ENCODE assay signal across 12 cellular contexts in genomic region chr5:140262221-140262620, GRCh38. TPM values are rescaled to one million over a fixed set of nuclear protein-coding genes. Genes with fewer than 3 reads are reported as not detected.
DNase-seq lines count a peak whose midpoint lies in the region; ATAC-seq, FAIRE-seq and TF ChIP-seq lines count a peak whose summit lies in the region.
"Had no signal": no experiment of that assay in that cellular context is flagged by ENCODE, and none has a peak within 500 bp of the region (broad histone marks: within the 10 kb centered on the region; RNA-seq: fewer than 3 reads in every experiment).

No MANE protein-coding gene starts in this region.

- H3K9ac ChIP-seq in endothelial cell of umbilical vein (replicated peaks; ENCODE audit: extremely low read depth, insufficient read depth, low read length): no peak overlapping the region

- H2AFZ ChIP-seq in endothelial cell of umbilical vein (ENCODE audit: low read depth, low read length) (no peak overlapping the region), osteoblast (ENCODE audit: low read length) (no peak overlapping the region)

- CTCF ChIA-PET in endothelial cell of umbilical vein (lab: Charles Lee): interaction anchor here (0.6 to 6.1 kb wide), 18 partner anchors 10 to 475 kb away, joined by 3 to 64 read pairs (median 7); partner anchors contain the start of gene HBEGF

- H3K4me3 Mint-ChIP-seq in CD14-positive monocyte: no peak overlapping the region
- H3K4me3 Mint-ChIP-seq: activated T-cell treated with anti-CD3 and anti-CD28 coated beads, Interleukin-2, amount 50 U/mL, for 4 hours; natural killer cell had no signal

- TF ChIP-seq CTCF in CD14-positive monocyte (IDR thresholded peaks at IDR 0.05) (no peak), endothelial cell of umbilical vein (IDR thresholded peaks at IDR 0.05; ENCODE audit: extremely low read depth in 1 of 2, insufficient read depth in 1 of 2, low read depth in 1 of 2, low read length in 2 of 2) (no peak), osteoblast (IDR thresholded peaks at IDR 0.05; ENCODE audit: extremely low read depth, low read depth, low read length) (no peak)

- H3K4me1 ChIP-seq in endothelial cell of umbilical vein (ENCODE audit: control insufficient read depth, extremely low read depth, insufficient read depth, low read length): peaks cover 36% of the 10 kb centered on the region
- H3K4me1 ChIP-seq in osteoblast (ENCODE audit: insufficient read depth, low read length): peaks cover 29% of the 10 kb centered on the region

- H3K4me2 ChIP-seq in endothelial cell of umbilical vein (ENCODE audit: insufficient read depth, low read length): peak overlapping the region; percentile 80
- no peak overlapping the region for H3K4me2 ChIP-seq in osteoblast (ENCODE audit: insufficient read depth, low read length)

- in situ Hi-C loops in ACHN (cut with HindIII; ENCODE audit: low pct_ligation_motif_present, low pct_unique_long_range_greater_than_20kb, low sequenced_read_pairs): no loop called here

- TF ChIP-seq POLR2A in endothelial cell of umbilical vein (IDR thresholded peaks at IDR 0.05; ENCODE audit: low read depth, low read length): no peak

- H3K9me1 ChIP-seq in endothelial cell of umbilical vein (replicated peaks; ENCODE audit: control insufficient read depth, extremely low read depth, insufficient read depth, low read length): no peaks in the 10 kb centered on the region

- intact Hi-C loops in CD14-positive monocyte (cut with micrococcal nuclease): loop anchor here (2.0 to 5.0 kb wide), 2 partner anchors 17 to 60 kb away; no protein-coding TSS in a partner anchor
- intact Hi-C loops in endothelial cell of umbilical vein (cut with micrococcal nuclease): no loop called here

- no peak for ATAC-seq in GM18861 (IDR thresholded peaks at IDR 0.05; ENCODE audit: unreplicated experiment)

- peak overlapping the region; percentile 88 to 96 (median 93) for H3K27ac Mint-ChIP-seq in CD14-positive monocyte

- H3K4me3 ChIP-seq in endothelial cell of umbilical vein (replicated peaks in 1 of 3; ENCODE audit: insufficient read depth in 1 of 3, low read depth in 1 of 3, low read length in 3 of 3) (no peak overlapping the region), osteoblast (ENCODE audit: insufficient read depth, low read length) (no peak overlapping the region)

- H3K36me3 ChIP-seq in endothelial cell of umbilical vein (ENCODE audit: control insufficient read depth in 2 of 2, extremely low read depth in 1 of 2, insufficient read depth in 2 of 2, low read length in 2 of 2) (peaks cover 0 to 8% of the 10 kb centered on the region in 2 experiments), osteoblast (ENCODE audit: insufficient read depth, low read length) (no peaks in the 10 kb centered on the region)

- dilution Hi-C loops in endothelial cell of umbilical vein (cut with MboI; ENCODE audit: extremely low pct_ligation_motif_present, low sequenced_read_pairs): no loop called here

- H3K27me3 ChIP-seq in endothelial cell of umbilical vein (ENCODE audit: control insufficient read depth in 2 of 2, insufficient read depth in 2 of 2, low read length in 2 of 2) (no peaks in the 10 kb centered on the region), osteoblast (ENCODE audit: insufficient read depth, low read length) (no peaks in the 10 kb centered on the region)

- no peak for DNase-seq in CD14-positive monocyte (ENCODE audit: low spot score)
- peak; percentile 14 for DNase-seq in NCI-H774 (lab: John Stamatoyannopoulos, UW)
- no peak for DNase-seq in endothelial cell of umbilical vein (ENCODE audit: low read depth, low spot score)
- DNase-seq in osteoblast (ENCODE audit: insufficient read length, low spot score, missing footprints): no peak
- no peak for DNase-seq in NCI-H2171 (lab: John Stamatoyannopoulos, UW)
- no peak for DNase-seq in foreskin melanocyte
- no peak for DNase-seq in ACHN
- DNase-seq: activated T-cell treated with anti-CD3 and anti-CD28 coated beads, Interleukin-2, amount 50 U/mL, for 4 hours; GDM1; natural killer cell; stimulated activated CD8-positive, alpha-beta memory T cell treated with anti-CD3 and anti-CD28 coated beads, Interleukin-4, amount 100 ng/mL, for 48 hours had no signal

- peaks cover 50 to 57% of the 10 kb centered on the region in 2 donors for H3K36me3 Mint-ChIP-seq in CD14-positive monocyte

- no peaks in the 10 kb centered on the region for H3K9me3 ChIP-seq in endothelial cell of umbilical vein (replicated peaks; ENCODE audit: control insufficient read depth, insufficient read depth, low read length)
- no peaks in the 10 kb centered on the region for H3K9me3 ChIP-seq in osteoblast (ENCODE audit: low read depth, low read length)

- H3K9me3 Mint-ChIP-seq in CD14-positive monocyte: no peaks in the 10 kb centered on the region
- H3K9me3 Mint-ChIP-seq: activated T-cell treated with anti-CD3 and anti-CD28 coated beads, Interleukin-2, amount 50 U/mL, for 4 hours; natural killer cell had no signal

- no TSS peak for BruUV-seq in endothelial cell of umbilical vein (replicated peaks; lab: Mats Ljungman, UMichigan)

- H4K20me1 ChIP-seq in endothelial cell of umbilical vein (replicated peaks; ENCODE audit: control insufficient read depth, extremely low read depth, insufficient read depth, low read length) (no peaks in the 10 kb centered on the region), osteoblast (ENCODE audit: insufficient read depth, low read length) (peaks cover 4% of the 10 kb centered on the region)

- POLR2A ChIA-PET in endothelial cell of umbilical vein (lab: Charles Lee): interaction anchor here (1.0 to 2.4 kb wide), 4 partner anchors 10 to 84 kb away, joined by 3 to 18 read pairs (median 6); partner anchors contain the start of gene HBEGF

- peaks cover 0 to 3% (median 1%) of the 10 kb centered on the region in 3 donors for H3K27me3 Mint-ChIP-seq in CD14-positive monocyte (ENCODE audit: low read depth in 3 of 3)

- H3K79me2 ChIP-seq in endothelial cell of umbilical vein (ENCODE audit: control insufficient read depth, insufficient read depth, low read length) (peaks cover 54% of the 10 kb centered on the region), osteoblast (ENCODE audit: insufficient read depth, low read length) (peaks cover 53% of the 10 kb centered on the region)

- peaks cover 47% of the 10 kb centered on the region for H3K4me1 Mint-ChIP-seq in CD14-positive monocyte

- H3K27ac ChIP-seq in endothelial cell of umbilical vein (ENCODE audit: insufficient read depth, low read depth, low read length) (peak overlapping the region; percentile 84), osteoblast (ENCODE audit: low read depth, low read length) (peak overlapping the region; percentile 88)

- no peak for FAIRE-seq in endothelial cell of umbilical vein (lab: Jason Lieb, UNC)

TF ChIP-seq in endothelial cell of umbilical vein, 7 proteins besides CTCF, POLR2A, EP300 and RAD21:
- TF ChIP-seq FOS (IDR thresholded peaks at IDR 0.05; ENCODE audit: borderline replicate concordance, insufficient read depth, low read length): no peak
- no peak for TF ChIP-seq MAX (IDR thresholded peaks at IDR 0.05; ENCODE audit: insufficient read depth, insufficient read length)
- TF ChIP-seq EZH2 (IDR thresholded peaks at IDR 0.05; ENCODE audit: borderline replicate concordance, low read depth, low read length, severe bottlenecking): no peak
- no peak for TF ChIP-seq GATA2 (IDR thresholded peaks at IDR 0.05; ENCODE audit: insufficient read depth, insufficient read length, low read depth, low read length)
- TF ChIP-seq MYC (IDR thresholded peaks at IDR 0.05; ENCODE audit: low read depth, low read length): no peak

RNA-seq across cellular contexts. Expression of gene PFDN1, which starts 40.7 kb away (rescaled TPM):
- 100 to 1,000 TPM in 1 of 2 donors, 10 to 100 TPM in 1; 82.2 to 105 TPM for polyA plus RNA-seq in CD14-positive monocyte
- total RNA-seq in endothelial cell of umbilical vein: 107 and 108 TPM in 2 replicates
- 156 and 158 TPM in 2 replicates for polyA plus RNA-seq in endothelial cell of umbilical vein
- 180 and 203 TPM in 2 replicates for polyA plus RNA-seq in endothelial cell of umbilical vein (2011; cell fraction: cytosol; rRNA removed)
- 69.6 and 71.7 TPM in 2 replicates for polyA plus RNA-seq in endothelial cell of umbilical vein (2011; cell fraction: nucleus; rRNA removed)
- polyA plus RNA-seq in endothelial cell of umbilical vein (2012): 141 and 266 TPM in 2 replicates
- polyA minus RNA-seq in endothelial cell of umbilical vein: 115 and 149 TPM in 2 replicates
- polyA minus RNA-seq in endothelial cell of umbilical vein (2011; cell fraction: cytosol; rRNA and poly(A)+ RNA removed): 25.7 TPM
- 29.2 and 44.5 TPM in 2 replicates for polyA minus RNA-seq in endothelial cell of umbilical vein (2011; cell fraction: nucleus; rRNA and poly(A)+ RNA removed)
- total RNA-seq in osteoblast: 58.3 and 65.9 TPM in 2 replicates
